Comparison of ENCODE assay signal across 10 cellular contexts in the genomic region with DNA sequence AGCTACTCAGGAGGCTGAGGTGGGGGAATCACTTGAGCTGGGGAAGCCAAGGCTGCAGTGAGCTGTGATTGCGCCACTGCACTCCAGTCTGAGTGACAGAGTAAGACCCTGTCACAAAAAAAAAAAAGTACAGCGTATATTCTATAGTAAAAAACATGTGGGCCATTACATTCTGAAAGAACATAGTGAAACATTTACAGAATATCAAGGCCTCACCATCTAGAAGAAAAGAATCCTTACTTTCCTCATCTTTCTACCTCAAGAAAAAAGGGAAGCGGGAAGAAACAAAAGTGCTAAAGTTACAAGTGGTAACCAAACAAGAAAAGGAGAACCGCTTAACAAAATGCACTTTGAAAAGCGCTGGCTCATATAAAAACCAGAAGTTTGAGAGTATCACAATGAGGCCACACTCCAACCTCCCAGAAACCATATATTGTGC. TPM values are rescaled to one million over a fixed set of nuclear protein-coding genes. Genes with fewer than 3 reads are reported as not detected.
DNase-seq lines count a peak whose midpoint lies in the region; ATAC-seq and TF ChIP-seq lines count a peak whose summit lies in the region.
"Had no signal": no experiment of that assay in that cellular context is flagged by ENCODE, and none has a peak within 500 bp of the region (broad histone marks: within the 10 kb centered on the region; RNA-seq: fewer than 3 reads in every experiment).

No MANE protein-coding gene starts in this region.

- H3K27ac ChIP-seq in OCI-LY3 (ENCODE audit: low read length), result peak overlapping the region; percentile 98

- H3K4me1 ChIP-seq in OCI-LY3 (ENCODE audit: low read length), result peaks cover 87% of the 10 kb centered on the region

- H3K36me3 ChIP-seq in OCI-LY3 (replicated peaks; ENCODE audit: low read depth, low read length), result peaks cover 7% of the 10 kb centered on the region

- H3K4me2 ChIP-seq in OCI-LY3 (ENCODE audit: low read length), result peak overlapping the region; percentile 75

- H2AFZ ChIP-seq in OCI-LY3 (ENCODE audit: low read depth, low read length), result no peak overlapping the region

- TF ChIP-seq CTCF in GM12864 (IDR thresholded peaks at IDR 0.05; ENCODE audit: low read depth, low read length, missing control alignments) (no peak), OCI-LY3 (IDR thresholded peaks at IDR 0.05; ENCODE audit: low read depth, low read length) (no peak), MCF 10A (IDR thresholded peaks at IDR 0.05; ENCODE audit: unreplicated experiment) (no peak)

- H4K20me1 ChIP-seq in OCI-LY3 (ENCODE audit: insufficient read depth, low read length), result no peaks in the 10 kb centered on the region

- no peak for DNase-seq in GM12864 (ENCODE audit: low read depth)
- peak; percentile 27 for DNase-seq in midbrain (lab: John Stamatoyannopoulos, UW)
- no peak for DNase-seq in H4 (ENCODE audit: low spot score)
- no peak for DNase-seq in HPDE6-E6E7 (ENCODE audit: extremely low spot score)
- DNase-seq in MCF 10A (ENCODE audit: unreplicated experiment), result no peak
- no peak for DNase-seq in activated T-helper 1 cell treated with anti-CD3 and anti-CD28 coated beads, Interleukin-12 subunit alpha, Interleukin-12 subunit beta, Interleukin-2, Interleukin-4 antibody, amounts not matched to agents 30 ng/mL and 10 ng/mL and 1 ng/mL, durations not matched to agents 14 hours and 24 hours and 36 hours (ENCODE audit: low spot score)
- DNase-seq: activated CD4-positive, CD25-positive, alpha-beta regulatory T cell had no signal

- H3K9me3 Mint-ChIP-seq in MCF 10A (ENCODE audit: unreplicated experiment), result no peaks in the 10 kb centered on the region
- no peaks in the 10 kb centered on the region for H3K9me3 Mint-ChIP-seq in activated T-helper 1 cell treated with anti-CD3 and anti-CD28 coated beads, Interleukin-12 subunit alpha, Interleukin-12 subunit beta, Interleukin-2, Interleukin-4 antibody, amounts not matched to agents 30 ng/mL and 10 ng/mL and 1 ng/mL, durations not matched to agents 14 hours and 24 hours and 36 hours

- peaks cover 12% of the 10 kb centered on the region; the same call in 1 of the 2 replicates for H3K9me3 ChIP-seq in OCI-LY3 (ENCODE audit: insufficient read depth, low read length)

- H3K27ac Mint-ChIP-seq in MCF 10A (ENCODE audit: low read depth, unreplicated experiment), result no peak overlapping the region
- H3K27ac Mint-ChIP-seq in activated T-helper 1 cell treated with anti-CD3 and anti-CD28 coated beads, Interleukin-12 subunit alpha, Interleukin-12 subunit beta, Interleukin-2, Interleukin-4 antibody, amounts not matched to agents 30 ng/mL and 10 ng/mL and 1 ng/mL, durations not matched to agents 14 hours and 24 hours and 36 hours, result no peak overlapping the region
- H3K27ac Mint-ChIP-seq: activated T-helper 17 cell treated with anti-CD3 and anti-CD28 coated beads, Interleukin-2, amount 50 U/mL, for 72 hours had no signal

- POLR2A ChIA-PET in MCF 10A (lab: Yijun Ruan, JAX), result interaction anchor here (1.1 kb wide), 1 partner anchor 30 kb away, joined by 3 read pairs; no protein-coding TSS in a partner anchor

- BruUV-seq in MCF 10A (replicated peaks; lab: Mats Ljungman, UMichigan), result no TSS peak

- H3K4me3 ChIP-seq in GM12864 (ENCODE audit: low read depth, low read length) (peak overlapping the region; percentile 28; the same call in 1 of the 2 replicates), OCI-LY3 (ENCODE audit: low read length) (peak overlapping the region; percentile 55)

- peak; percentile 32 for ATAC-seq in HG02623 (IDR thresholded peaks at IDR 0.05; ENCODE audit: unreplicated experiment)
- ATAC-seq: activated T-helper 17 cell treated with anti-CD3 and anti-CD28 coated beads, Interleukin-2, amount 50 U/mL, for 72 hours had no signal

- no peaks in the 10 kb centered on the region for H3K27me3 ChIP-seq in OCI-LY3 (ENCODE audit: low read depth, low read length)

- H3K27me3 Mint-ChIP-seq in MCF 10A (ENCODE audit: insufficient read depth, unreplicated experiment), result peaks cover 34% of the 10 kb centered on the region
- H3K27me3 Mint-ChIP-seq in activated T-helper 1 cell treated with anti-CD3 and anti-CD28 coated beads, Interleukin-12 subunit alpha, Interleukin-12 subunit beta, Interleukin-2, Interleukin-4 antibody, amounts not matched to agents 30 ng/mL and 10 ng/mL and 1 ng/mL, durations not matched to agents 14 hours and 24 hours and 36 hours (ENCODE audit: insufficient read depth), result peaks cover 44% of the 10 kb centered on the region

- intact Hi-C loops in MCF 10A (cut with micrococcal nuclease), result loop anchor here (10.0 kb wide), 1 partner anchor 941 kb away; no protein-coding TSS in a partner anchor
- intact Hi-C loops in activated T-helper 1 cell treated with anti-CD3 and anti-CD28 coated beads, Interleukin-12 subunit alpha, Interleukin-12 subunit beta, Interleukin-2, Interleukin-4 antibody, amounts not matched to agents 30 ng/mL and 10 ng/mL and 1 ng/mL, durations not matched to agents 14 hours and 24 hours and 36 hours (cut with micrococcal nuclease), result no loop called here

- CTCF ChIA-PET in MCF 10A (lab: Yijun Ruan, JAX), result interaction anchor here (0.5 kb wide), 1 partner anchor 655 kb away, joined by 3 read pairs; no protein-coding TSS in a partner anchor

- no peaks in the 10 kb centered on the region for H3K4me1 Mint-ChIP-seq in MCF 10A (ENCODE audit: insufficient read depth, unreplicated experiment)
- H3K4me1 Mint-ChIP-seq in activated T-helper 1 cell treated with anti-CD3 and anti-CD28 coated beads, Interleukin-12 subunit alpha, Interleukin-12 subunit beta, Interleukin-2, Interleukin-4 antibody, amounts not matched to agents 30 ng/mL and 10 ng/mL and 1 ng/mL, durations not matched to agents 14 hours and 24 hours and 36 hours (ENCODE audit: low read depth), result no peaks in the 10 kb centered on the region
- H3K4me1 Mint-ChIP-seq: activated T-helper 17 cell treated with anti-CD3 and anti-CD28 coated beads, Interleukin-2, amount 50 U/mL, for 72 hours had no signal

- H3K4me3 Mint-ChIP-seq in MCF 10A (ENCODE audit: unreplicated experiment), result no peak overlapping the region
- no peak overlapping the region for H3K4me3 Mint-ChIP-seq in activated T-helper 1 cell treated with anti-CD3 and anti-CD28 coated beads, Interleukin-12 subunit alpha, Interleukin-12 subunit beta, Interleukin-2, Interleukin-4 antibody, amounts not matched to agents 30 ng/mL and 10 ng/mL and 1 ng/mL, durations not matched to agents 14 hours and 24 hours and 36 hours
- H3K4me3 Mint-ChIP-seq: activated T-helper 17 cell treated with anti-CD3 and anti-CD28 coated beads, Interleukin-2, amount 50 U/mL, for 72 hours had no signal

- no peaks in the 10 kb centered on the region for H3K36me3 Mint-ChIP-seq in MCF 10A (ENCODE audit: insufficient read depth, unreplicated experiment)
- H3K36me3 Mint-ChIP-seq in activated T-helper 1 cell treated with anti-CD3 and anti-CD28 coated beads, Interleukin-12 subunit alpha, Interleukin-12 subunit beta, Interleukin-2, Interleukin-4 antibody, amounts not matched to agents 30 ng/mL and 10 ng/mL and 1 ng/mL, durations not matched to agents 14 hours and 24 hours and 36 hours (ENCODE audit: low read depth), result no peaks in the 10 kb centered on the region

- peak overlapping the region; percentile 83 for H3K9ac ChIP-seq in OCI-LY3 (ENCODE audit: low read length)

- peaks cover 13% of the 10 kb centered on the region for H3K79me2 ChIP-seq in OCI-LY3 (ENCODE audit: low read length)

RNA-seq across cellular contexts. Expression of a gene that starts 5.7 kb away (rescaled TPM):
- total RNA-seq in H4 (2014; rRNA removed; shearing (Covaris generic)), result 0.76 and 0.99 TPM in 2 replicates
- total RNA-seq in MCF 10A (2022), result 5.9 and 6.7 TPM in 2 replicates
- total RNA-seq in activated T-helper 1 cell treated with anti-CD3 and anti-CD28 coated beads, Interleukin-12 subunit alpha, Interleukin-12 subunit beta, Interleukin-2, Interleukin-4 antibody, amounts not matched to agents 30 ng/mL and 10 ng/mL and 1 ng/mL, durations not matched to agents 14 hours and 24 hours and 36 hours, result 0.07 and 0.18 TPM in 2 replicates
